Comparison of ENCODE assay signal across 17 cellular contexts in the genomic region with DNA sequence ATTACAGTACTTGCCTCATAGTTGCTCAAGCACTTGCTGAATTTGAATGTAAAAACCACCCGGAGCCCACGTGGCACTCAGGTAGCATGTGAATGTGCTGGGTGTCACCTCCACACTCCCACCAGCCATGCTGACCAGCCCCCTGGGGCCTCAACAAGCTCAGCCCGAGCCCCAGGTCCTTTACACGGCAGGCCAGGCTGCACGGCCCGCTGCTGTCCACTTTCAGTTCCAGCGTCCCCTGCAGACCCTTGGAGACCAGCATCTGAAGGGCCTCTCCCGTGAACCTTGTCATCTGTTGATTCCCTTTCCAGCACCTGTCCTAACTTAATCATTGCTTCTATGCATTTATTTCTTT. TPM values are rescaled to one million over a fixed set of nuclear protein-coding genes. Genes with fewer than 3 reads are reported as not detected.
DNase-seq lines count a peak whose midpoint lies in the region; ATAC-seq, FAIRE-seq and TF ChIP-seq lines count a peak whose summit lies in the region.
"Had no signal": no experiment of that assay in that cellular context is flagged by ENCODE, and none has a peak within 500 bp of the region (broad histone marks: within the 10 kb centered on the region; RNA-seq: fewer than 3 reads in every experiment).

No MANE protein-coding gene starts in this region.

- H3K9me3 ChIP-seq in SK-N-SH, result no peaks in the 10 kb centered on the region
- no peaks in the 10 kb centered on the region for H3K9me3 ChIP-seq in lower lobe of right lung
- no peaks in the 10 kb centered on the region for H3K9me3 ChIP-seq in gastroesophageal sphincter
- H3K9me3 ChIP-seq: thyroid gland had no signal

- WGBS in SK-N-SH (ENCODE audit: low lambda C conversion rate), result 91% methylated on average over 8 of the region's 8 CpGs
- WGBS in gastroesophageal sphincter (ENCODE audit: low coverage in 1 of 2), 2 donors, result 75% methylated on average over 4 of the region's 8 CpGs; no CpG with 5 or more reads in 1 of the 2 donors

- ATAC-seq in SK-N-SH treated with all-trans-retinoic acid at 6 μM for 48 hours, result no peak
- no peak for ATAC-seq in lower lobe of right lung
- no peak for ATAC-seq in HG03442 (IDR thresholded peaks at IDR 0.05; ENCODE audit: unreplicated experiment)
- ATAC-seq in gastroesophageal sphincter, result no peak
- ATAC-seq in HG03432 (IDR thresholded peaks at IDR 0.05; ENCODE audit: unreplicated experiment), result no peak

- H3K36me3 ChIP-seq in SK-N-SH (replicated peaks in 1 of 2; ENCODE audit: control insufficient read depth in 1 of 2, insufficient read depth in 2 of 2, low read length in 1 of 2) (peaks cover 7 to 69% of the 10 kb centered on the region in 2 experiments), lower lobe of right lung (peaks cover 50% of the 10 kb centered on the region), gastroesophageal sphincter (peaks cover 0 to 72% of the 10 kb centered on the region in 2 donors)

- no peaks in the 10 kb centered on the region for H3K9me2 ChIP-seq in SK-N-SH

- DNase-seq in SK-N-SH (peak; percentile 14), GM12892 (ENCODE audit: insufficient read length) (peak; percentile 15), lower lobe of right lung (peak; percentile 37)
- peak; percentile 42 for DNase-seq in activated CD8-positive, alpha-beta memory T cell treated with anti-CD3 and anti-CD28 coated beads, Interleukin-2, amount 50 U/mL, for 48 hours
- DNase-seq: NCI-H2107 had no signal

- H3K4me2 ChIP-seq in SK-N-SH, result no peak overlapping the region
- H3K4me2 ChIP-seq: KMS-11 had no signal

- peaks cover 7% of the 10 kb centered on the region for H4K20me1 ChIP-seq in SK-N-SH (ENCODE audit: insufficient read depth)

- H3K4me1 ChIP-seq in SK-N-SH (ENCODE audit: control insufficient read depth in 1 of 2, insufficient read depth in 2 of 2, low read depth in 1 of 2, low read length in 1 of 2) (peaks cover 0 to 10% of the 10 kb centered on the region in 2 experiments; a peak in 1 of 4 replicates), lower lobe of right lung (peaks cover 4% of the 10 kb centered on the region), gastroesophageal sphincter (peaks cover 0 to 22% (median 0%) of the 10 kb centered on the region in 3 donors)

- no peak overlapping the region for H2AFZ ChIP-seq in SK-N-SH (ENCODE audit: low read depth)

- H3K27ac ChIP-seq in SK-N-SH (ENCODE audit: low read depth in 2 of 2, low read length in 1 of 2), result no peak overlapping the region; a peak in 1 of 4 replicates
- no peak overlapping the region for H3K27ac ChIP-seq in lower lobe of right lung
- H3K27ac ChIP-seq in gastroesophageal sphincter, result no peak overlapping the region
- H3K27ac ChIP-seq: C4-2B, KMS-11, thyroid gland had no signal

- POLR2A ChIA-PET in SK-N-SH (lab: Yijun Ruan, JAX), result interaction anchor here (1.3 kb wide), 1 partner anchor 56 kb away, joined by 3 read pairs; a partner anchor contains a TSS

- no peaks in the 10 kb centered on the region for H3K79me2 ChIP-seq in SK-N-SH (ENCODE audit: insufficient read depth)

- TF ChIP-seq POLR2A in GM12892 (IDR thresholded peaks at IDR 0.05; ENCODE audit: low read depth, low read length), result no peak
- no peak for TF ChIP-seq POLR2A in gastroesophageal sphincter (IDR thresholded peaks at IDR 0.05)

- no peaks in the 10 kb centered on the region for H3F3A ChIP-seq in SK-N-SH (replicated peaks; ENCODE audit: insufficient read depth)

- CTCF ChIA-PET in SK-N-SH (lab: Yijun Ruan, JAX), result interaction anchor here (0.6 to 3.2 kb wide), 56 partner anchors 9 to 558 kb away, joined by 3 to 32 read pairs (median 4); a partner anchor contains a TSS

- TF ChIP-seq EP300 in SK-N-SH (IDR thresholded peaks at IDR 0.05; ENCODE audit: borderline replicate concordance in 1 of 2, low read depth in 1 of 2, low read length in 1 of 2) (no peak), gastroesophageal sphincter (IDR thresholded peaks at IDR 0.05) (no peak)

- TF ChIP-seq RAD21 in SK-N-SH (IDR thresholded peaks at IDR 0.05; ENCODE audit: low read length), result no peak

- no peak overlapping the region for H3K9ac ChIP-seq in SK-N-SH
- H3K9ac ChIP-seq: KMS-11 had no signal

- TF ChIP-seq CTCF in SK-N-SH (IDR thresholded peaks at IDR 0.05) (no peak), lower lobe of right lung (IDR thresholded peaks at IDR 0.05) (no peak), gastroesophageal sphincter (IDR thresholded peaks at IDR 0.05) (no peak)

- no peak for FAIRE-seq in GM12892 (lab: Jason Lieb, UNC)
- FAIRE-seq: endometrium had no signal

- intact Hi-C loops in lower lobe of right lung (cut with DNase I), result no loop called here

- H3K27me3 ChIP-seq in SK-N-SH (ENCODE audit: insufficient read depth) (no peaks in the 10 kb centered on the region), lower lobe of right lung (ENCODE audit: low read depth) (no peaks in the 10 kb centered on the region), gastroesophageal sphincter (no peaks in the 10 kb centered on the region)
- H3K27me3 ChIP-seq: thyroid gland had no signal

- H3K4me3 ChIP-seq in SK-N-SH (ENCODE audit: low read depth in 2 of 2, low read length in 1 of 2), result no peak overlapping the region
- H3K4me3 ChIP-seq in lower lobe of right lung, result no peak overlapping the region
- H3K4me3 ChIP-seq in gastroesophageal sphincter, result no peak overlapping the region
- H3K4me3 ChIP-seq: thyroid gland had no signal

TF ChIP-seq in SK-N-SH, 30 proteins besides CTCF, POLR2A, EP300 and RAD21 (continues in another document):
- TF ChIP-seq, protein P1, sequence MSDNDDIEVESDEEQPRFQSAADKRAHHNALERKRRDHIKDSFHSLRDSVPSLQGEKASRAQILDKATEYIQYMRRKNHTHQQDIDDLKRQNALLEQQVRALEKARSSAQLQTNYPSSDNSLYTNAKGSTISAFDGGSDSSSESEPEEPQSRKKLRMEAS (IDR thresholded peaks at IDR 0.05; ENCODE audit: low read depth), result no peak
- no peak for TF ChIP-seq ELF1 (IDR thresholded peaks at IDR 0.05)
- TF ChIP-seq, protein P2, sequence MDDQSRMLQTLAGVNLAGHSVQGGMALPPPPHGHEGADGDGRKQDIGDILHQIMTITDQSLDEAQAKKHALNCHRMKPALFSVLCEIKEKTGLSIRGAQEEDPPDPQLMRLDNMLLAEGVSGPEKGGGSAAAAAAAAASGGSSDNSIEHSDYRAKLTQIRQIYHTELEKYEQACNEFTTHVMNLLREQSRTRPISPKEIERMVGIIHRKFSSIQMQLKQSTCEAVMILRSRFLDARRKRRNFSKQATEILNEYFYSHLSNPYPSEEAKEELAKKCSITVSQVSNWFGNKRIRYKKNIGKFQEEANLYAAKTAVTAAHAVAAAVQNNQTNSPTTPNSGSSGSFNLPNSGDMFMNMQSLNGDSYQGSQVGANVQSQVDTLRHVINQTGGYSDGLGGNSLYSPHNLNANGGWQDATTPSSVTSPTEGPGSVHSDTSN (IDR thresholded peaks at IDR 0.05), result no peak
- TF ChIP-seq, protein P3, sequence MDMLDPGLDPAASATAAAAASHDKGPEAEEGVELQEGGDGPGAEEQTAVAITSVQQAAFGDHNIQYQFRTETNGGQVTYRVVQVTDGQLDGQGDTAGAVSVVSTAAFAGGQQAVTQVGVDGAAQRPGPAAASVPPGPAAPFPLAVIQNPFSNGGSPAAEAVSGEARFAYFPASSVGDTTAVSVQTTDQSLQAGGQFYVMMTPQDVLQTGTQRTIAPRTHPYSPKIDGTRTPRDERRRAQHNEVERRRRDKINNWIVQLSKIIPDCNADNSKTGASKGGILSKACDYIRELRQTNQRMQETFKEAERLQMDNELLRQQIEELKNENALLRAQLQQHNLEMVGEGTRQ (IDR thresholded peaks at IDR 0.05; ENCODE audit: borderline replicate concordance, low read depth, low read length), result no peak

TF ChIP-seq in SK-N-SH treated with all-trans-retinoic acid at 6 μM for 48 hours, 23 proteins besides CTCF, POLR2A, EP300 and RAD21 (continues in another document):
- TF ChIP-seq, protein P4, sequence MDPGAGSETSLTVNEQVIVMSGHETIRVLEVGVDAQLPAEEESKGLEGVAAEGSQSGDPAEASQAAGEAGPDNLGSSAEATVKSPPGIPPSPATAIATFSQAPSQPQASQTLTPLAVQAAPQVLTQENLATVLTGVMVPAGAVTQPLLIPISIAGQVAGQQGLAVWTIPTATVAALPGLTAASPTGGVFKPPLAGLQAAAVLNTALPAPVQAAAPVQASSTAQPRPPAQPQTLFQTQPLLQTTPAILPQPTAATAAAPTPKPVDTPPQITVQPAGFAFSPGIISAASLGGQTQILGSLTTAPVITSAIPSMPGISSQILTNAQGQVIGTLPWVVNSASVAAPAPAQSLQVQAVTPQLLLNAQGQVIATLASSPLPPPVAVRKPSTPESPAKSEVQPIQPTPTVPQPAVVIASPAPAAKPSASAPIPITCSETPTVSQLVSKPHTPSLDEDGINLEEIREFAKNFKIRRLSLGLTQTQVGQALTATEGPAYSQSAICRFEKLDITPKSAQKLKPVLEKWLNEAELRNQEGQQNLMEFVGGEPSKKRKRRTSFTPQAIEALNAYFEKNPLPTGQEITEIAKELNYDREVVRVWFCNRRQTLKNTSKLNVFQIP (CRISPR knock-in tag; IDR thresholded peaks at IDR 0.05; ENCODE audit: borderline replicate concordance, low read depth), result no peak
- no peak for TF ChIP-seq BACH2 (CRISPR knock-in tag; IDR thresholded peaks at IDR 0.05; ENCODE audit: borderline replicate concordance)
- no peak for TF ChIP-seq ISL1 (CRISPR knock-in tag; IDR thresholded peaks at IDR 0.05)
- no peak for TF ChIP-seq ZFP30 (CRISPR knock-in tag; IDR thresholded peaks at IDR 0.05)
- TF ChIP-seq OSR1 (CRISPR knock-in tag; IDR thresholded peaks at IDR 0.05), result no peak
- TF ChIP-seq ZNF565 (CRISPR knock-in tag; conservative IDR thresholded peaks at IDR 0.05; ENCODE audit: low read depth), result no peak
- no peak for TF ChIP-seq ZFP3 (CRISPR knock-in tag; IDR thresholded peaks at IDR 0.05)
- no peak for TF ChIP-seq GLIS3 (CRISPR knock-in tag; IDR thresholded peaks at IDR 0.05)
- TF ChIP-seq ZNF8 (CRISPR knock-in tag; IDR thresholded peaks at IDR 0.05), result no peak
- no peak for TF ChIP-seq ARNTL (CRISPR knock-in tag; IDR thresholded peaks at IDR 0.05; ENCODE audit: borderline replicate concordance, low read depth)
- no peak for TF ChIP-seq ZNF70 (CRISPR knock-in tag; IDR thresholded peaks at IDR 0.05)
- no peak for TF ChIP-seq TOX (CRISPR knock-in tag; IDR thresholded peaks at IDR 0.05; ENCODE audit: borderline replicate concordance)
- TF ChIP-seq SNAI2 (CRISPR knock-in tag; IDR thresholded peaks at IDR 0.05), result no peak

RNA-seq across cellular contexts. Expression of a gene that starts 33.3 kb away (rescaled TPM):
- polyA plus RNA-seq in SK-N-SH (2012; rRNA removed), result not detected in 2 replicates
- not detected in 2 replicates for polyA plus RNA-seq in SK-N-SH (2012; cell fraction: cytosol; rRNA removed)
- polyA plus RNA-seq in SK-N-SH (2012; cell fraction: nucleus; rRNA removed), result not detected in 2 replicates
- 2.0 TPM for polyA plus RNA-seq in GM12892 (2012; ENCODE audit: missing spikeins)
- total RNA-seq in lower lobe of right lung (5.8 TPM), gastroesophageal sphincter (under 1 TPM in 2 of 4 donors, not detected in 2; 0.08 to 0.32 TPM)
- total RNA-seq: fibroblast of villous mesenchyme, H9, mammary epithelial cell, PC-3 had no signal
- polyA plus RNA-seq: mammary epithelial cell had no signal

RNA-seq across cellular contexts. Expression of a gene that starts 56.3 kb away (rescaled TPM):
- polyA plus RNA-seq in SK-N-SH (2012; rRNA removed), result 5.9 and 7.1 TPM in 2 replicates
- polyA plus RNA-seq in SK-N-SH (2012; cell fraction: cytosol; rRNA removed), result 6.1 and 6.8 TPM in 2 replicates
- polyA plus RNA-seq in SK-N-SH (2012; cell fraction: nucleus; rRNA removed), result 7.9 and 8.1 TPM in 2 replicates
- polyA plus RNA-seq in GM12892 (2012; ENCODE audit: missing spikeins), result 0.78 TPM
- total RNA-seq in lower lobe of right lung (26.9 TPM), gastroesophageal sphincter (10 to 100 TPM in 3 of 4 donors, 1 to 10 TPM in 1; 9.6 to 47.5 (median 18.9) TPM)
